ENCODE assay signal across 29 cellular contexts in the genomic region with DNA sequence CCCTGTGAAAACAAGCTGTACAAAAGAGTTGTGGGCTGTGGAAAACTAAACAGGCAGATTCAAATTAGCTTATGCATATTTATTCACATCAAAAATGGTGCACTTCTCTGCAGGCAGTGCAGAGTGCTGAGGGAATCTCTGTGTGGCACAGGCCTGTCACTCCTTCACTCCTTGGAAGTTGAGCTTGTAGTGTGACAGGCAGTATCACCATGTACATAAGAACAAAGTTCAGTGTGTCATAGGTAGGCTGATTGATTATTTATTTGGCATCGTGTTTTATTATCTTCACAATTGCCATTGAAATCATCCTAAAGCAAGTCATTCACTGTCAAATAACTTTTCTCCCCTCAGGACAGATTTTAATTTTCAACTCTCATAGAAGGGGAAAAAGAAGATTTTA.
"Had no signal": no experiment of that assay in that cellular context is flagged by ENCODE, and none has a peak within 500 bp of the region (broad histone marks: within the 10 kb centered on the region; RNA-seq: fewer than 3 reads in every experiment).

No MANE protein-coding gene starts in this region.

- H3K36me3 Mint-ChIP-seq: immature natural killer cell; memory B cell; naive B cell; natural killer cell treated with Interleukin-12 subunit alpha and Interleukin-12 subunit beta and Interleukin-15 and Interleukin-18, amount 100 ng/mL, for 72 hours; stimulated activated naive B cell treated with anti-CD40 and anti-IgM and Interleukin-4, amounts not matched to agents 10 μg/mL and 1 μg/mL and 100 μg/mL, for 72 hours had no signal

- H3K27me3 ChIP-seq: esophagus squamous epithelium, heart right ventricle, tibial nerve, upper lobe of left lung had no signal

- H3K4me1 Mint-ChIP-seq: immature natural killer cell; memory B cell; naive B cell; stimulated activated naive B cell treated with anti-CD40 and anti-IgM and Interleukin-4, amounts not matched to agents 10 μg/mL and 1 μg/mL and 100 μg/mL, for 72 hours had no signal

- DNase-seq: cerebellar nuclear complex; cortex of kidney; effector memory CD8-positive, alpha-beta T cell; erythroblast; esophagus squamous epithelium; foreskin melanocyte; glutamatergic neuron; heart right ventricle; hypothalamus; immature natural killer cell; islet precursor cell; kidney glomerular epithelial cell; left colon; left ventricle myocardium superior; naive B cell; posterior cingulate gyrus; psoas muscle; right cardiac atrium; stimulated activated CD4-positive, alpha-beta T cell treated with anti-CD3 and anti-CD28 coated beads, Interleukin-15, amount 100 ng/mL, for 24 hours; stimulated activated CD4-positive, alpha-beta T cell treated with anti-CD3 and anti-CD28 coated beads, Interleukin-2, amount 100 ng/mL, for 48 hours; stimulated activated naive B cell treated with anti-CD40 and anti-IgM and Interleukin-4, amounts not matched to agents 10 μg/mL and 1 μg/mL and 100 μg/mL, for 72 hours; upper lobe of left lung had no signal

- H3K27ac Mint-ChIP-seq: effector memory CD8-positive, alpha-beta T cell; immature natural killer cell; memory B cell; naive B cell; natural killer cell treated with Interleukin-12 subunit alpha and Interleukin-12 subunit beta and Interleukin-15 and Interleukin-18, amount 100 ng/mL, for 72 hours; stimulated activated naive B cell treated with anti-CD40 and anti-IgM and Interleukin-4, amounts not matched to agents 10 μg/mL and 1 μg/mL and 100 μg/mL, for 72 hours; stimulated activated naive CD8-positive, alpha-beta T cell treated with anti-CD3 and anti-CD28 coated beads, Interleukin-15, Interleukin-2, amounts not matched to agents 100 ng/mL and 50 ng/mL, for 24 hours had no signal

- ATAC-seq: effector memory CD8-positive, alpha-beta T cell; heart right ventricle; left colon; left ventricle myocardium superior; natural killer cell treated with Interleukin-12 subunit alpha and Interleukin-12 subunit beta and Interleukin-15 and Interleukin-18, amount 100 ng/mL, for 72 hours; psoas muscle; right cardiac atrium; stimulated activated naive B cell treated with anti-CD40 and anti-IgM and Interleukin-4, amounts not matched to agents 10 μg/mL and 1 μg/mL and 100 μg/mL, for 72 hours had no signal

- H3K27me3 Mint-ChIP-seq: effector memory CD8-positive, alpha-beta T cell; memory B cell; naive B cell; natural killer cell treated with Interleukin-12 subunit alpha and Interleukin-12 subunit beta and Interleukin-15 and Interleukin-18, amount 100 ng/mL, for 72 hours; stimulated activated naive B cell treated with anti-CD40 and anti-IgM and Interleukin-4, amounts not matched to agents 10 μg/mL and 1 μg/mL and 100 μg/mL, for 72 hours; stimulated activated naive CD8-positive, alpha-beta T cell treated with anti-CD3 and anti-CD28 coated beads, Interleukin-15, Interleukin-2, amounts not matched to agents 100 ng/mL and 50 ng/mL, for 24 hours had no signal

- H3K9me3 ChIP-seq: esophagus squamous epithelium, heart right ventricle, psoas muscle, thoracic aorta, tibial nerve, upper lobe of left lung had no signal

- H3K36me3 ChIP-seq: esophagus squamous epithelium, heart right ventricle, thoracic aorta, tibial nerve, upper lobe of left lung had no signal

- H3K9me3 Mint-ChIP-seq: memory B cell; stimulated activated naive B cell treated with anti-CD40 and anti-IgM and Interleukin-4, amounts not matched to agents 10 μg/mL and 1 μg/mL and 100 μg/mL, for 72 hours; stimulated activated naive CD8-positive, alpha-beta T cell treated with anti-CD3 and anti-CD28 coated beads, Interleukin-15, Interleukin-2, amounts not matched to agents 100 ng/mL and 50 ng/mL, for 24 hours had no signal

- H3K4me1 ChIP-seq: esophagus squamous epithelium, heart right ventricle, psoas muscle, tibial nerve, upper lobe of left lung had no signal

- H3K27ac ChIP-seq: esophagus squamous epithelium, heart right ventricle, psoas muscle, skin epidermis, thoracic aorta, tibial nerve, upper lobe of left lung had no signal

- H3K4me3 ChIP-seq: esophagus squamous epithelium, heart right ventricle, lung, psoas muscle, skin epidermis, thoracic aorta, tibial nerve, upper lobe of left lung had no signal

- H3K4me3 Mint-ChIP-seq: effector memory CD8-positive, alpha-beta T cell; immature natural killer cell; memory B cell; naive B cell; natural killer cell treated with Interleukin-12 subunit alpha and Interleukin-12 subunit beta and Interleukin-15 and Interleukin-18, amount 100 ng/mL, for 72 hours; stimulated activated naive B cell treated with anti-CD40 and anti-IgM and Interleukin-4, amounts not matched to agents 10 μg/mL and 1 μg/mL and 100 μg/mL, for 72 hours; stimulated activated naive CD8-positive, alpha-beta T cell treated with anti-CD3 and anti-CD28 coated beads, Interleukin-15, Interleukin-2, amounts not matched to agents 100 ng/mL and 50 ng/mL, for 24 hours had no signal
